Comparison of ENCODE assay signal across 8 cellular contexts in the genomic region with DNA sequence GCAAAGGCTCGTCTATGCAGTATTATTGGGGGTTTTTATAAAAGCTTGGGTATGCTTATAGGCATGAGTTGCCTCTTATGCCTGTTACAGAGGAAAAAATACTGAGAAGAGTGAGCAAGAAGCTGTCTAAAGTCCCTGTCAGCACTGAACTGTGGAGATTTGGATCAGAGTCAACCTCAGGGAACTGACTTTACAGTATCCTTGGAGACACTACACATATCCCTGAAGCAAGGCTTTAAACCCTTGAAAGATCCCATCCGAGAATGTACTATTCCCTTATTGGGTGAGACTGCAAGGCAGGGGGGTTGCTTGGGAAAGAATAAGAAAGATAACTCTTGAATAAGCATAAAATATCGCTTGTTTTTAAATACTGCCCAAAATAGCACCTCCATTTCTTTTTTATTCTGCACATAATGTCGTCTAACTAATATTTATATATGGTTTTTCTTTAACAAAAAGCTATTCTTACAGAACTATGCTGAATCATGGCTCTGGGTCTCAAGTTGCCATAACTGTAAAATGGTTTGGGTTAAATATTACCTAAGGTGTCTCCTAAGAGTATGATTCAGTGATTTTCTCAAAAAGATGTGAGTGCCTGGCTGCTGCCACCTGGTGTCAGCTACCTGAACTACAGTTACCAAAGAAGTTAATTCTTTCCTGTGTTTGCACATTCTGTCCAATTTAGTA.
DNase-seq lines count a peak whose midpoint lies in the region; ATAC-seq and TF ChIP-seq lines count a peak whose summit lies in the region.

No MANE protein-coding gene starts in this region.

- POLR2A ChIA-PET in HEK293T (lab: Yijun Ruan, JAX): no interaction called here

- intact Hi-C loops in left cardiac atrium (cut with DNase I): loop anchor here in 1 of 2 donors (10.0 kb wide), 1 partner anchor 140 kb away; no protein-coding TSS in a partner anchor

- peak; percentile 78 for TF ChIP-seq CTCF in GM12873 (IDR thresholded peaks at IDR 0.05; ENCODE audit: insufficient read depth, low read depth, low read length, missing control alignments)

- peak; percentile 34 for DNase-seq in AG08396 (ENCODE audit: low spot score)
- DNase-seq in HEK293T (ENCODE audit: extremely low spot score): peak; percentile 19
- peak; percentile 24 for DNase-seq in M059J (ENCODE audit: low read depth)
- DNase-seq in activated CD4-positive, alpha-beta T cell treated with anti-CD3 and anti-CD28 coated beads, Interleukin-2, amount 50 U/mL, for 1 hour: peak; percentile 1
- DNase-seq in left cardiac atrium: peak; percentile 26
- DNase-seq in stimulated activated CD4-positive, alpha-beta T cell treated with anti-CD3 and anti-CD28 coated beads, Interleukin-15, amount 100 ng/mL, for 24 hours: peak; percentile 38
- DNase-seq in COR-L47 (lab: John Stamatoyannopoulos, UW): no peak

- peak in 1 of 2 donors; percentile 33 for ATAC-seq in left cardiac atrium

- CTCF ChIA-PET in HEK293T (lab: Yijun Ruan, JAX): interaction anchor here (0.6 to 1.2 kb wide), 4 partner anchors 153 to 728 kb away, joined by 3 to 6 read pairs (median 3); no protein-coding TSS in a partner anchor

TF ChIP-seq in HEK293T, 16 proteins besides CTCF, POLR2A, EP300 and RAD21:
- TF ChIP-seq FOXA1 (IDR thresholded peaks at IDR 0.05): no peak
- TF ChIP-seq ARNT (IDR thresholded peaks at IDR 0.05): no peak
- TF ChIP-seq ELF4 (IDR thresholded peaks at IDR 0.05): no peak
- no peak for TF ChIP-seq LEF1 (IDR thresholded peaks at IDR 0.05; ENCODE audit: borderline replicate concordance)
- TF ChIP-seq PKNOX1 (IDR thresholded peaks at IDR 0.05): no peak
- no peak for TF ChIP-seq CTBP1 (IDR thresholded peaks at IDR 0.05; ENCODE audit: borderline replicate concordance)
- no peak for TF ChIP-seq L3MBTL2 (conservative IDR thresholded peaks at IDR 0.05)
- TF ChIP-seq HDGF (IDR thresholded peaks at IDR 0.05; ENCODE audit: borderline replicate concordance): no peak
- TF ChIP-seq NFRKB (IDR thresholded peaks at IDR 0.05): no peak
- no peak for TF ChIP-seq BHLHE40 (IDR thresholded peaks at IDR 0.05; ENCODE audit: borderline replicate concordance)
- no peak for TF ChIP-seq FOXK2 (IDR thresholded peaks at IDR 0.05)
- no peak for TF ChIP-seq SP1 (IDR thresholded peaks at IDR 0.05)
- no peak for TF ChIP-seq SUZ12 (IDR thresholded peaks at IDR 0.05)
- no peak for TF ChIP-seq FOXM1 (IDR thresholded peaks at IDR 0.05; ENCODE audit: borderline replicate concordance)
- no peak for TF ChIP-seq ZNF384 (IDR thresholded peaks at IDR 0.05)
